ENCODE assay signal across 1 cellular context in the genomic region with DNA sequence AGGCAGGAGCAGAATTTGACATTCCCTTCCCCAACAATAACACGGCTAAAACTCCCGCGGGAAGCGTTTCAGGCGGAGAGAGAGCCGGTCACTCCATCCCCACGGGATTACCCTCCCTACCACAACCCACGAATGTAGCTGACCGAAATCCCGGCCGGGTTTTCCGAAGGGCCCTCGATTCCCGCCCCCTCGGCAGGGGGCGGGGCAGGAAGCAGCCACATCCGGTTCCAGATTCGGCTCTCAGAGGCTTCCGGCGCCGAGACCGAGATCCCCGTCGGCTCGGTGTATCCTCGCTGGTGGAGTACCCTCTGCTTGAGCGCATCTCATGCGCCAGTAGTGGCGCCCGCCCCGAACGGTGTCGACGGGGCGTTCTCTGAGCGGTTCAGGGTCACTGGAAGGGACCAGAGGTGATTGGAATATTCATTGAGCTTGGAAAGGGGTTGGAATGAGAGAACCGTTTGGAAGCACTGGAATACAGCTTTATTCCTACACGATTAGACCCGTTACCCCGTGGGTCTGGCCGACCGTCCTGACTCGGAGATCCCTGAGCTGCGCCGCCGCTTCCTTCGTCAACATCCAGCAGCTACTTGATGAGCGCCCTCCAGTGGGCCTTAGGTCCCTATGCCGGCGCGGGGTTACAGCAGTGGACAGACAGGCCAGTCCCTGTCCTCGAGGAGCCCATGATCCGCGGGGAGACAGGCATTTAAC.
TF ChIP-seq lines count a peak whose summit lies in the region.

No MANE protein-coding gene starts in this region.

TF ChIP-seq in HepG2, 621 proteins besides CTCF, POLR2A, EP300 and RAD21 (continued from another document):
- peak; percentile 85; the same call in 1 of the 2 replicates for TF ChIP-seq EED (CRISPR knock-in tag; IDR thresholded peaks at IDR 0.05)
- peak; percentile 81; the same call in 1 of the 2 replicates for TF ChIP-seq ZNF704 (CRISPR knock-in tag; IDR thresholded peaks at IDR 0.05; ENCODE audit: borderline replicate concordance)
- TF ChIP-seq ZNF530 (CRISPR knock-in tag; IDR thresholded peaks at IDR 0.05; ENCODE audit: low read depth): no peak
- no peak for TF ChIP-seq ZNF496 (CRISPR knock-in tag; IDR thresholded peaks at IDR 0.05; ENCODE audit: insufficient replicate concordance)
- no peak for TF ChIP-seq ZNF251 (CRISPR knock-in tag; IDR thresholded peaks at IDR 0.05)
- no peak for TF ChIP-seq RORA (CRISPR knock-in tag; IDR thresholded peaks at IDR 0.05)
- TF ChIP-seq, protein P1, sequence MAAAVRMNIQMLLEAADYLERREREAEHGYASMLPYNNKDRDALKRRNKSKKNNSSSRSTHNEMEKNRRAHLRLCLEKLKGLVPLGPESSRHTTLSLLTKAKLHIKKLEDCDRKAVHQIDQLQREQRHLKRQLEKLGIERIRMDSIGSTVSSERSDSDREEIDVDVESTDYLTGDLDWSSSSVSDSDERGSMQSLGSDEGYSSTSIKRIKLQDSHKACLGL (CRISPR knock-in tag; IDR thresholded peaks at IDR 0.05): peak; percentile 84
- TF ChIP-seq FOXP1 (IDR thresholded peaks at IDR 0.05): no peak
- no peak for TF ChIP-seq FOXP1 (CRISPR knock-in tag; IDR thresholded peaks at IDR 0.05)
- no peak for TF ChIP-seq NCOA1 (CRISPR knock-in tag; IDR thresholded peaks at IDR 0.05)
- TF ChIP-seq, protein P2, sequence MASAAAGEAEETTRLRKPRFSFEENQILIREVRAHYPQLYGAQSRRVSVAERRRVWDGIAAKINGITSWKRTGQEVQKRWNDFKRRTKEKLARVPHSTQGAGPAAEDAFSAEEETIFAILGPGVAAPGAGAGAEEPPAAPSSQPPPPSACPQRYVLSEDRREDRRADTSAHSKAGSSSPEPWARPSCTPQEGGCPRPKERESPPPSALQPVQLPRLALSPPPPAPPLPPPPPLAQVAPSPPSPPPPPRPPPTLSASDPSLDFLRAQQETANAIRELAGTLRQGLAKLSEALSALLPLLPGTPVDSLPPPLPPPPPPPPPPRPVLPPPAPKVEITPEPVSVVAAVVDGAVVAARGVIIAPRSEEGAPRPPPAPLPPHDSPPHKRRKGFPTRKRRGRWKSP (CRISPR knock-in tag; IDR thresholded peaks at IDR 0.05): peak; percentile 84
- 0 out of 2 replicates have a peak, but pooled peaks have one; percentile 85 for TF ChIP-seq ZBTB42 (CRISPR knock-in tag; IDR thresholded peaks at IDR 0.05)
- TF ChIP-seq ZZZ3 (CRISPR knock-in tag; IDR thresholded peaks at IDR 0.05; ENCODE audit: borderline replicate concordance): peak; percentile 74; the same call in 1 of the 2 replicates
- no peak for TF ChIP-seq HNRNPH1 (optimal IDR thresholded peaks at IDR 0.05; ENCODE audit: low read depth, low read length)
- no peak for TF ChIP-seq ZNF776 (CRISPR knock-in tag; IDR thresholded peaks at IDR 0.05)
- TF ChIP-seq HMGXB3 (CRISPR knock-in tag; IDR thresholded peaks at IDR 0.05; ENCODE audit: borderline replicate concordance): peak; percentile 80; the same call in 1 of the 2 replicates
- TF ChIP-seq FOXA1 (IDR thresholded peaks at IDR 0.05): no peak
- peak; percentile 81 for TF ChIP-seq FOXA1 (CRISPR knock-in tag; IDR thresholded peaks at IDR 0.05)
